In the genomic region with DNA sequence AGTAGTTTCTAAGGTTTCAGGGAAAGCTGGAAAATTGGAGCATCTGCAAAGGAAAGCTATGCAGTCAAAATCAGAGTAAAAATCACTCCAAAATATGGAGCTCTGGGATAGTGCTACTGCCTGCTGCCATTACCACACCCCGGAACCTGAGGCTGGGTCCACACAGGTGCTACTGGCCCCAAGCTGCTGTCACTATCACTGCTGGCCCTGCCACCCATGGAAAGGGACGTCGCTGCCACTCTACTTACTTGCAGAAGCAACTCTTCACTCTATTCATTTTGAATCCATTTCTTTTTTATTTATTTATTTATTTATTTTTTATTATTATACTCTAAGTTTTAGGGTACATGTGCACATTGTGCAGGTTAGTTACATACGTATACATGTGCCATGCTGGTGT, we compare ENCODE assay signal across 1 cellular context.
TF ChIP-seq lines count a peak whose summit lies in the region.

No MANE protein-coding gene starts in this region.

TF ChIP-seq in IMR-90, 13 proteins besides CTCF, POLR2A, EP300 and RAD21:
- TF ChIP-seq MAZ (IDR thresholded peaks at IDR 0.05; ENCODE audit: borderline replicate concordance, low read depth, low read length) (no peak), USF2 (IDR thresholded peaks at IDR 0.05; ENCODE audit: low read depth, low read length) (no peak), SMC3 (IDR thresholded peaks at IDR 0.05; ENCODE audit: low read depth, low read length) (no peak), NFE2L2 (IDR thresholded peaks at IDR 0.05; ENCODE audit: low read depth, low read length) (no peak), MAFK (IDR thresholded peaks at IDR 0.05; ENCODE audit: low read depth, low read length) (no peak), RCOR1 (IDR thresholded peaks at IDR 0.05; ENCODE audit: insufficient replicate concordance, low read length) (no peak), FOS (IDR thresholded peaks at IDR 0.05; ENCODE audit: low read depth, low read length) (no peak), RFX5 (IDR thresholded peaks at IDR 0.05; ENCODE audit: low read depth, low read length) (no peak), ELK1 (IDR thresholded peaks at IDR 0.05; ENCODE audit: borderline replicate concordance, low read depth, low read length) (no peak), CEBPB (IDR thresholded peaks at IDR 0.05; ENCODE audit: low read depth, low read length) (no peak), MXI1 (IDR thresholded peaks at IDR 0.05; ENCODE audit: borderline replicate concordance, low read depth, low read length) (no peak), BHLHE40 (IDR thresholded peaks at IDR 0.05; ENCODE audit: low read depth, low read length) (no peak), CHD1 (IDR thresholded peaks at IDR 0.05; ENCODE audit: low read depth, low read length) (no peak)
